Comparison of ENCODE assay signal across 12 cellular contexts in genomic region chr14:50828738-50829471, GRCh38. TPM values are rescaled to one million over a fixed set of nuclear protein-coding genes. Genes with fewer than 3 reads are reported as not detected.
DNase-seq lines count a peak whose midpoint lies in the region; ATAC-seq, FAIRE-seq and TF ChIP-seq lines count a peak whose summit lies in the region.
"Had no signal": no experiment of that assay in that cellular context is flagged by ENCODE, and none has a peak within 500 bp of the region (broad histone marks: within the 10 kb centered on the region; RNA-seq: fewer than 3 reads in every experiment).

No MANE protein-coding gene starts in this region.

- no peaks in the 10 kb centered on the region for H3K9me2 ChIP-seq in PC-3 (replicated peaks; ENCODE audit: low read length)

- no peak; the same call in 1 of the 2 replicates for TF ChIP-seq CTCF in PC-3 (conservative IDR thresholded peaks at IDR 0.05; ENCODE audit: low read depth, low read length)
- TF ChIP-seq CTCF in epithelial cell of esophagus (IDR thresholded peaks at IDR 0.05; ENCODE audit: insufficient read depth, low read depth, low read length, missing control alignments) = no peak

- H3K27me3 ChIP-seq in PC-3 (ENCODE audit: low read length) = no peaks in the 10 kb centered on the region
- H3K27me3 ChIP-seq: uterus had no signal

- H3K9me3 Mint-ChIP-seq in T-helper 1 cell treated with Interleukin-12 subunit alpha and Interleukin-12 subunit beta and Interleukin-4 antibody, amounts not matched to agents 30 μg/mL and 1 μg/mL, for 36 hours = no peaks in the 10 kb centered on the region
- H3K9me3 Mint-ChIP-seq in stimulated activated effector memory CD8-positive, alpha-beta T cell treated with anti-CD3 and anti-CD28 coated beads, Interleukin-12 subunit alpha, Interleukin-12 subunit beta, amount 100 ng/mL, for 72 hours = no peaks in the 10 kb centered on the region

- H3F3A ChIP-seq in PC-3 (ENCODE audit: low read length, unreplicated experiment) = no peaks in the 10 kb centered on the region

- H3K27ac ChIP-seq in PC-3 (ENCODE audit: low read length) = no peak overlapping the region
- H3K27ac ChIP-seq: C4-2B had no signal

- no peak overlapping the region for H3K27ac Mint-ChIP-seq in T-helper 1 cell treated with Interleukin-12 subunit alpha and Interleukin-12 subunit beta and Interleukin-4 antibody, amounts not matched to agents 30 μg/mL and 1 μg/mL, for 36 hours
- H3K27ac Mint-ChIP-seq in stimulated activated effector memory CD8-positive, alpha-beta T cell treated with anti-CD3 and anti-CD28 coated beads, Interleukin-12 subunit alpha, Interleukin-12 subunit beta, amount 100 ng/mL, for 72 hours = peak overlapping the region; percentile 53

- no peak overlapping the region for H2AFZ ChIP-seq in PC-3 (ENCODE audit: low read length)

- ATAC-seq in PC-3 = no peak
- ATAC-seq in stimulated activated effector memory CD8-positive, alpha-beta T cell treated with anti-CD3 and anti-CD28 coated beads, Interleukin-12 subunit alpha, Interleukin-12 subunit beta, amount 100 ng/mL, for 72 hours = no peak
- ATAC-seq in HG03196 (IDR thresholded peaks at IDR 0.05; ENCODE audit: unreplicated experiment) = no peak

- peak overlapping the region; percentile 92 for H3K4me3 Mint-ChIP-seq in T-helper 1 cell treated with Interleukin-12 subunit alpha and Interleukin-12 subunit beta and Interleukin-4 antibody, amounts not matched to agents 30 μg/mL and 1 μg/mL, for 36 hours
- peak overlapping the region; percentile 87 for H3K4me3 Mint-ChIP-seq in stimulated activated effector memory CD8-positive, alpha-beta T cell treated with anti-CD3 and anti-CD28 coated beads, Interleukin-12 subunit alpha, Interleukin-12 subunit beta, amount 100 ng/mL, for 72 hours

- peaks cover 18% of the 10 kb centered on the region for H3K27me3 Mint-ChIP-seq in T-helper 1 cell treated with Interleukin-12 subunit alpha and Interleukin-12 subunit beta and Interleukin-4 antibody, amounts not matched to agents 30 μg/mL and 1 μg/mL, for 36 hours (ENCODE audit: low read depth)

- no peak overlapping the region for H3K9ac ChIP-seq in PC-3 (ENCODE audit: low read length)

- CTCF ChIA-PET in PC-3 (lab: Charles Lee) = interaction anchor here (0.8 to 1.2 kb wide), 4 partner anchors 27 to 53 kb away, joined by 4 to 10 read pairs (median 6); no protein-coding TSS in a partner anchor

- H3K79me2 ChIP-seq in PC-3 (ENCODE audit: low read length) = peaks cover 61% of the 10 kb centered on the region

- intact Hi-C loops in PC-3 (cut with micrococcal nuclease) = no loop called here

- H3K36me3 Mint-ChIP-seq in T-helper 1 cell treated with Interleukin-12 subunit alpha and Interleukin-12 subunit beta and Interleukin-4 antibody, amounts not matched to agents 30 μg/mL and 1 μg/mL, for 36 hours (ENCODE audit: low read depth) = peaks cover 20% of the 10 kb centered on the region
- H3K36me3 Mint-ChIP-seq in stimulated activated effector memory CD8-positive, alpha-beta T cell treated with anti-CD3 and anti-CD28 coated beads, Interleukin-12 subunit alpha, Interleukin-12 subunit beta, amount 100 ng/mL, for 72 hours = peaks cover 17% of the 10 kb centered on the region

- H4K20me1 ChIP-seq in PC-3 (ENCODE audit: low read length) = peaks cover 19% of the 10 kb centered on the region; the same call in 1 of the 2 replicates

- peaks cover 24% of the 10 kb centered on the region for H3K4me1 ChIP-seq in PC-3 (ENCODE audit: insufficient read depth, low read length)
- H3K4me1 ChIP-seq: uterus had no signal

- POLR2A ChIA-PET in PC-3 (lab: Charles Lee; ENCODE audit: unreplicated experiment) = interaction anchor here (0.7 kb wide), 1 partner anchor 42 kb away, joined by 3 read pairs; no protein-coding TSS in a partner anchor

- no TSS peak for BruUV-seq in PC-3 (replicated peaks; lab: Mats Ljungman, UMichigan)

- H3K4me3 ChIP-seq in PC-3 (ENCODE audit: low read length) = peak overlapping the region; percentile 81; the same call in 1 of the 2 replicates
- H3K4me3 ChIP-seq in epithelial cell of esophagus (ENCODE audit: low read length) = peak overlapping the region; percentile 63

- FAIRE-seq in urothelium cell line (lab: Jason Lieb, UNC) = no peak

- H3K4me2 ChIP-seq in PC-3 (ENCODE audit: low read length) = peak overlapping the region; percentile 94

- DNase-seq in T-helper 1 cell = no peak
- DNase-seq in PC-3 = no peak
- no peak for DNase-seq in epithelial cell of esophagus (ENCODE audit: low read depth)
- no peak for DNase-seq in stimulated activated effector memory CD8-positive, alpha-beta T cell treated with anti-CD3 and anti-CD28 coated beads, Interleukin-12 subunit alpha, Interleukin-12 subunit beta, amount 100 ng/mL, for 72 hours (ENCODE audit: low spot score in 2 of 2)
- DNase-seq in DMS153 (lab: John Stamatoyannopoulos, UW) = no peak
- no peak for DNase-seq in urothelium cell line (ENCODE audit: low spot score)
- DNase-seq: NCI-H524 treated with DMSO at 0.1 percent for 48 hours, uterus had no signal

- no peaks in the 10 kb centered on the region for H3K9me3 ChIP-seq in PC-3 (ENCODE audit: low read length)
- H3K9me3 ChIP-seq: uterus had no signal

- peaks cover 42% of the 10 kb centered on the region for H3K4me1 Mint-ChIP-seq in T-helper 1 cell treated with Interleukin-12 subunit alpha and Interleukin-12 subunit beta and Interleukin-4 antibody, amounts not matched to agents 30 μg/mL and 1 μg/mL, for 36 hours (ENCODE audit: low read depth)
- peaks cover 57% of the 10 kb centered on the region for H3K4me1 Mint-ChIP-seq in stimulated activated effector memory CD8-positive, alpha-beta T cell treated with anti-CD3 and anti-CD28 coated beads, Interleukin-12 subunit alpha, Interleukin-12 subunit beta, amount 100 ng/mL, for 72 hours

- no peaks in the 10 kb centered on the region; the same call in 1 of the 2 replicates for H3K36me3 ChIP-seq in PC-3 (ENCODE audit: low read depth, low read length)
- H3K36me3 ChIP-seq: uterus had no signal

RNA-seq across cellular contexts. Expression of gene NIN, which starts 2.1 kb away (rescaled TPM):
- total RNA-seq in PC-3 (2014; rRNA removed) = 34.3 and 40.1 TPM in 2 replicates

RNA-seq across cellular contexts. Expression of gene ABHD12B, which starts 42.9 kb away (rescaled TPM):
- total RNA-seq in PC-3 (2014; rRNA removed) = not detected in 2 replicates
- total RNA-seq: myocyte, uterus had no signal
